In the genomic region with DNA sequence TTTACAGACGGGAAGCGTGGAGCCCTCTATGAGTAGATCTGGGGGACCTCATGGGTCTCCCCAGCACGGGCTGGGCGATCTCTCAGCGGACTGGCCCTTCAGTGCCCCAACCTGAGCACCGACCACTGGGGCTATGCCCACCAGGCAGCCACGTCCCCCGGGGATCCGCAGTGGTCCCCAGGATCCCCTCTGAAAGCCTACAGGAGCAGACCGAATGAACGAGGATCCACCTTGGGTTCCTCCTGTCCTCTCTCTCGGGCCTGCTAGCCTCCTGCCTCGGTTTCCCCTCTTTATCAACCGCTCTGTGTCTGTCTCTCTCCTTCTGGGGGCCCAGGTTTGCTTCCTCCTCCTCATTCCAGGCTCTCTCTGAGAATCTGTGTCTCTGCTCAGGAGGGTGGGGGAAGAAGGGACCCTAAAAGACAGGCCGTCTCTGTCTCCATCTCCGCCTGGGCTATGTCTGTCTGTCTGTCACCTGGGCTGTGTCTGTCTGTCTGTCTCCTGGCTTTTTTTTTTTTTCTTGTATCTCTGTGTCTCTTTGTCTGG, we compare ENCODE assay signal across 24 cellular contexts. TPM values are rescaled to one million over a fixed set of nuclear protein-coding genes. Genes with fewer than 3 reads are reported as not detected.
A peak's percentile ranks its signal among the peaks of the same experiment; 100 is the strongest.
DNase-seq lines count a peak whose midpoint lies in the region; ATAC-seq, FAIRE-seq and TF ChIP-seq lines count a peak whose summit lies in the region.
"Had no signal": no experiment of that assay in that cellular context is flagged by ENCODE, and none has a peak within 500 bp of the region (broad histone marks: within the 10 kb centered on the region; RNA-seq: fewer than 3 reads in every experiment).

No MANE protein-coding gene starts in this region.

- in situ Hi-C loops in GM23248 (cut with MboI), result no loop called here

- no peaks in the 10 kb centered on the region for H3K36me3 ChIP-seq in GM23248 (ENCODE audit: low read depth)
- no peaks in the 10 kb centered on the region for H3K36me3 ChIP-seq in astrocyte (ENCODE audit: insufficient read depth, low read length)
- H3K36me3 ChIP-seq in iPS-20b (ENCODE audit: insufficient read depth, low read depth, low read length), result no peaks in the 10 kb centered on the region
- no peaks in the 10 kb centered on the region for H3K36me3 ChIP-seq in smooth muscle cell (ENCODE audit: low read depth)
- no peaks in the 10 kb centered on the region for H3K36me3 ChIP-seq in esophagus muscularis mucosa
- H3K36me3 ChIP-seq: heart right ventricle, right atrium auricular region, SJCRH30 had no signal

- FAIRE-seq in astrocyte (lab: Jason Lieb, UNC), result no peak
- FAIRE-seq: HepG2 had no signal

- H4K20me1 ChIP-seq in GM23248 (ENCODE audit: insufficient read depth), result no peaks in the 10 kb centered on the region
- peaks cover 27% of the 10 kb centered on the region for H4K20me1 ChIP-seq in astrocyte (ENCODE audit: insufficient read depth, low read length)
- peaks cover 26% of the 10 kb centered on the region for H4K20me1 ChIP-seq in smooth muscle cell (ENCODE audit: low read depth)

- H3F3A ChIP-seq in GM23248 (ENCODE audit: insufficient read depth) (no peaks in the 10 kb centered on the region), smooth muscle cell (ENCODE audit: low read depth) (peaks cover 3% of the 10 kb centered on the region)

- DNase-seq in GM23248 (no peak), astrocyte (ENCODE audit: low read depth) (no peak), smooth muscle cell (lab: John Stamatoyannopoulos, UW; ENCODE audit: unreplicated experiment) (no peak), esophagus muscularis mucosa (ENCODE audit: extremely low spot score) (no peak), NCI-H2029 (lab: John Stamatoyannopoulos, UW) (no peak)
- DNase-seq: activated CD4-positive, alpha-beta T cell treated with anti-CD3 and anti-CD28 coated beads, Interleukin-2, amount 50 U/mL, for 48 hours; activated T-cell treated with anti-CD3 and anti-CD28 coated beads, Interleukin-2, amount 50 U/mL, for 24 hours; aorta; effector memory CD8-positive, alpha-beta T cell; GOT3; heart right ventricle; mammary epithelial cell; naive thymus-derived CD4-positive, alpha-beta T cell; stimulated activated CD4-positive, alpha-beta T cell treated with anti-CD3 and anti-CD28 coated beads, Interleukin-15, amount 100 ng/mL, for 24 hours; T-helper 17 cell had no signal

- intact Hi-C loops in esophagus muscularis mucosa (cut with DNase I), result no loop called here

- H3K9me3 Mint-ChIP-seq in astrocyte (ENCODE audit: unreplicated experiment), result no peaks in the 10 kb centered on the region
- H3K9me3 Mint-ChIP-seq: activated naive CD4-positive, alpha-beta T cell treated with anti-CD3 and anti-CD28 coated beads for 36 hours; activated T-cell treated with anti-CD3 and anti-CD28 coated beads, Interleukin-2, amount 50 U/mL, for 24 hours; effector memory CD8-positive, alpha-beta T cell had no signal

- no peak overlapping the region for H3K9ac ChIP-seq in GM23248
- peak overlapping the region; percentile 31 for H3K9ac ChIP-seq in astrocyte (ENCODE audit: low read length)
- H3K9ac ChIP-seq in iPS-20b (ENCODE audit: low read depth, low read length), result peak overlapping the region; percentile 24; the same call in 1 of the 2 replicates
- H3K9ac ChIP-seq in smooth muscle cell (ENCODE audit: low read depth), result peak overlapping the region; percentile 1

- H3K27ac ChIP-seq in GM23248, result no peak overlapping the region
- no peak overlapping the region for H3K27ac ChIP-seq in astrocyte (ENCODE audit: low read depth, low read length)
- H3K27ac ChIP-seq in iPS-20b (ENCODE audit: low read length), result no peak overlapping the region
- no peak overlapping the region for H3K27ac ChIP-seq in smooth muscle cell (ENCODE audit: low read depth)
- H3K27ac ChIP-seq in esophagus muscularis mucosa (replicated peaks in 1 of 4), result no peak overlapping the region
- H3K27ac ChIP-seq: heart right ventricle, right atrium auricular region, SJCRH30, VCaP had no signal

- TF ChIP-seq CTCF in astrocyte (IDR thresholded peaks at IDR 0.05; ENCODE audit: insufficient read depth, low read depth, low read length), result no peak
- TF ChIP-seq CTCF in smooth muscle cell (IDR thresholded peaks at IDR 0.05; ENCODE audit: borderline replicate concordance, insufficient read depth, poor library complexity, severe bottlenecking), result no peak
- TF ChIP-seq CTCF in esophagus muscularis mucosa (IDR thresholded peaks at IDR 0.05), result no peak

- no peaks in the 10 kb centered on the region for H3K9me2 ChIP-seq in GM23248 (ENCODE audit: insufficient read depth)

- peak overlapping the region; percentile 78 for H3K4me3 Mint-ChIP-seq in astrocyte (ENCODE audit: unreplicated experiment)
- H3K4me3 Mint-ChIP-seq: activated naive CD4-positive, alpha-beta T cell treated with anti-CD3 and anti-CD28 coated beads for 36 hours; activated T-cell treated with anti-CD3 and anti-CD28 coated beads, Interleukin-2, amount 50 U/mL, for 24 hours had no signal

- no peak for ATAC-seq in GM19455 (IDR thresholded peaks at IDR 0.05; ENCODE audit: unreplicated experiment)
- ATAC-seq: effector memory CD8-positive, alpha-beta T cell; heart right ventricle; HepG2; naive thymus-derived CD4-positive, alpha-beta T cell; T-helper 17 cell had no signal

- TF ChIP-seq EP300 in esophagus muscularis mucosa (IDR thresholded peaks at IDR 0.05), result no peak

- peak overlapping the region; percentile 93 for H3K27ac Mint-ChIP-seq in astrocyte (ENCODE audit: unreplicated experiment)
- H3K27ac Mint-ChIP-seq: activated naive CD4-positive, alpha-beta T cell treated with anti-CD3 and anti-CD28 coated beads for 36 hours; activated T-cell treated with anti-CD3 and anti-CD28 coated beads, Interleukin-2, amount 50 U/mL, for 24 hours had no signal

- 23 to 24% methylated on average over 11 to 16 of the region's 16 CpGs for WGBS in GM23248 (ENCODE audit: low coverage in 1 of 2, low lambda C conversion rate in 2 of 2, missing lambda C conversion rate in 2 of 2), 2 experiments
- 32% methylated on average over 16 of the region's 16 CpGs for WGBS in smooth muscle cell (ENCODE audit: low lambda C conversion rate)
- 32% methylated on average over 7 of the region's 16 CpGs for WGBS in esophagus muscularis mucosa

- H3K27me3 ChIP-seq in GM23248 (replicated peaks; ENCODE audit: insufficient read depth) (peaks cover 40% of the 10 kb centered on the region), astrocyte (ENCODE audit: insufficient read depth, low read length) (peaks cover 55% of the 10 kb centered on the region), iPS-20b (ENCODE audit: insufficient read depth, low read length) (peaks cover 80% of the 10 kb centered on the region), smooth muscle cell (ENCODE audit: low read depth) (peaks cover 9% of the 10 kb centered on the region), esophagus muscularis mucosa (peaks cover 0 to 95% (median 34%) of the 10 kb centered on the region in 4 donors)

- H3K4me1 ChIP-seq in GM23248 (ENCODE audit: insufficient read depth) (peaks cover 4% of the 10 kb centered on the region; the same call in 1 of the 2 replicates), astrocyte (ENCODE audit: insufficient read depth, low read length) (peaks cover 5% of the 10 kb centered on the region), iPS-20b (ENCODE audit: insufficient read depth, low read length) (peaks cover 28% of the 10 kb centered on the region; the same call in 1 of the 2 replicates), smooth muscle cell (ENCODE audit: low read depth) (peaks cover 30% of the 10 kb centered on the region), esophagus muscularis mucosa (peaks cover 0 to 52% (median 29%) of the 10 kb centered on the region in 4 donors)

- H3K4me2 ChIP-seq in GM23248 (ENCODE audit: unreplicated experiment) (peak overlapping the region; percentile 24), astrocyte (ENCODE audit: low read length) (peak overlapping the region; percentile 76), smooth muscle cell (peak overlapping the region; percentile 93)

- H2AFZ ChIP-seq in GM23248, result no peak overlapping the region
- H2AFZ ChIP-seq in astrocyte (ENCODE audit: low read depth, low read length), result no peak overlapping the region
- H2AFZ ChIP-seq in smooth muscle cell (ENCODE audit: low read depth), result no peak overlapping the region

- TF ChIP-seq POLR2A in esophagus muscularis mucosa (IDR thresholded peaks at IDR 0.05; ENCODE audit: low read depth), result no peak

- no peaks in the 10 kb centered on the region for H3K9me3 ChIP-seq in GM23248 (ENCODE audit: low read depth)
- no peaks in the 10 kb centered on the region for H3K9me3 ChIP-seq in astrocyte (ENCODE audit: insufficient read depth, low read depth, low read length)
- no peaks in the 10 kb centered on the region for H3K9me3 ChIP-seq in iPS-20b (ENCODE audit: insufficient read depth, low read depth, low read length)
- H3K9me3 ChIP-seq in smooth muscle cell (replicated peaks; ENCODE audit: low read depth), result no peaks in the 10 kb centered on the region
- no peaks in the 10 kb centered on the region for H3K9me3 ChIP-seq in esophagus muscularis mucosa
- H3K9me3 ChIP-seq: heart right ventricle, right atrium auricular region, SJCRH30 had no signal

- peaks cover 5% of the 10 kb centered on the region for H3K36me3 Mint-ChIP-seq in astrocyte (ENCODE audit: low read depth, unreplicated experiment)

- 0 out of 2 replicates have a peak, but pooled peaks cover 6% of the 10 kb centered on the region for H3K79me2 ChIP-seq in GM23248 (ENCODE audit: insufficient read depth)
- no peaks in the 10 kb centered on the region for H3K79me2 ChIP-seq in astrocyte (ENCODE audit: insufficient read depth, low read length)
- H3K79me2 ChIP-seq in smooth muscle cell (ENCODE audit: low read depth), result no peaks in the 10 kb centered on the region

- H3K4me3 ChIP-seq in GM23248 (no peak overlapping the region), astrocyte (ENCODE audit: insufficient read depth, low read depth, low read length) (no peak overlapping the region), iPS-20b (ENCODE audit: low read length) (peak overlapping the region; percentile 66; the same call in 1 of the 2 replicates), smooth muscle cell (peak overlapping the region; percentile 34), esophagus muscularis mucosa (no peak overlapping the region)
- H3K4me3 ChIP-seq: heart right ventricle, right atrium auricular region had no signal

- H3K27me3 Mint-ChIP-seq in astrocyte (ENCODE audit: low read depth, unreplicated experiment), result peaks cover 12% of the 10 kb centered on the region

- peaks cover 29% of the 10 kb centered on the region for H3K4me1 Mint-ChIP-seq in astrocyte (ENCODE audit: low read depth, unreplicated experiment)

RNA-seq across cellular contexts. Expression of gene MEIS3, which starts 2.0 kb away (rescaled TPM):
- 51.5 and 56.1 TPM in 2 replicates for total RNA-seq in GM23248 (2014; rRNA removed; shearing (Covaris generic))
- polyA plus RNA-seq in GM23248 (2016; fragmentation: Nextera tagmentation; extraction: Ambion mirVana), result 17.6 and 20.1 TPM in 2 replicates
- 71.1 and 93.7 TPM in 2 replicates for total RNA-seq in astrocyte
- total RNA-seq in smooth muscle cell, result 49.7 and 59.0 TPM in 2 replicates
- polyA plus RNA-seq in smooth muscle cell, result 111 and 141 TPM in 2 replicates
- 10 to 100 TPM; 22.8 to 33.2 (median 30.7) TPM for total RNA-seq in esophagus muscularis mucosa
- total RNA-seq: activated naive CD4-positive, alpha-beta T cell treated with anti-CD3 and anti-CD28 coated beads for 36 hours had no signal
- polyA plus RNA-seq: naive thymus-derived CD4-positive, alpha-beta T cell had no signal

RNA-seq across cellular contexts. Expression of gene SLC8A2, which starts 50.4 kb away (rescaled TPM):
- total RNA-seq in GM23248 (2014; rRNA removed; shearing (Covaris generic)), result 0.38 TPM in 1 of 2 replicates, not detected in the other
- polyA plus RNA-seq in GM23248 (2016; fragmentation: Nextera tagmentation; extraction: Ambion mirVana) (0.11 TPM in 1 of 2 replicates, not detected in the other), smooth muscle cell (0.50 and 0.62 TPM in 2 replicates)
- total RNA-seq in astrocyte (3.3 and 9.6 TPM in 2 replicates), smooth muscle cell (0.22 and 0.31 TPM in 2 replicates), esophagus muscularis mucosa (10 to 100 TPM in 2 of 4 donors, 1 to 10 TPM in 2; 6.2 to 18.7 (median 10.4) TPM)
- total RNA-seq: activated naive CD4-positive, alpha-beta T cell treated with anti-CD3 and anti-CD28 coated beads for 36 hours; kidney epithelial cell; M059J; T-helper 17 cell had no signal
- polyA plus RNA-seq: aorta; HepG2; naive thymus-derived CD4-positive, alpha-beta T cell had no signal

Comparison
In these comparisons a context has a peak if more than half of its experiments do, and no peak if none do; other contexts are left out.
1. H3K4me2 ChIP-seq: peak in every context shown above with its lines; median percentile 93 in smooth muscle cell; 76 in astrocyte; 24 in GM23248.
2. H3K4me3 ChIP-seq: peak in iPS-20b (single experiment) and smooth muscle cell (single experiment); none in GM23248 (single experiment), astrocyte (single experiment) and esophagus muscularis mucosa (0 of 4).